Comparison of ENCODE assay signal across 14 cellular contexts in the genomic region with DNA sequence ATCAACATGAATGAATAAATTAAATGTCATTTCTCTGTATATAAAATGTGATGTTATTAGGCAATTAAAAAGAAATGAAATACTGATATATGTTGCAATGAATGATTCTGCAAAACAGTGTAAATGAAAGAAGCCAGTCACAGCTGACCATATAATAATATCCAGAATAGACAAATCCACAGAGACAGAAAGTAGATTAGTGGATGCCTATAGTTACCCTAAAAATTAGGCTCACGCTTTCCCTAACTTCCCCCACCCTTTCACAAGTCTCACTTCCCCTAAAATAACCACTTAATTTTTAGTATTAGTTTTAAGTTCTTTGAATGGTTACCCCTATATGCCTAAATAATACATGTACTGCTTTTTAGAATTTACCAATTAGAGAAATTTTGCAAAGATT.
DNase-seq lines count a peak whose midpoint lies in the region; ATAC-seq and TF ChIP-seq lines count a peak whose summit lies in the region.
"Had no signal": no experiment of that assay in that cellular context is flagged by ENCODE, and none has a peak within 500 bp of the region (broad histone marks: within the 10 kb centered on the region; RNA-seq: fewer than 3 reads in every experiment).

No MANE protein-coding gene starts in this region.

- H3K36me3 ChIP-seq in OCI-LY3 (replicated peaks; ENCODE audit: low read depth, low read length) (peaks cover 13% of the 10 kb centered on the region), BE2C (no peaks in the 10 kb centered on the region)

- no peak overlapping the region for H3K9ac ChIP-seq in OCI-LY3 (ENCODE audit: low read length)

- H3K9me3 ChIP-seq in OCI-LY3 (ENCODE audit: insufficient read depth, low read length) (no peaks in the 10 kb centered on the region), BE2C (no peaks in the 10 kb centered on the region)

- ATAC-seq in GM18511 (IDR thresholded peaks at IDR 0.05; ENCODE audit: unreplicated experiment), result peak; percentile 91
- peak; percentile 74 for ATAC-seq in GM21447 (IDR thresholded peaks at IDR 0.05; ENCODE audit: unreplicated experiment)
- peak; percentile 82 for ATAC-seq in HG03135 (IDR thresholded peaks at IDR 0.05; ENCODE audit: unreplicated experiment)
- no peak for ATAC-seq in HG03571 (IDR thresholded peaks at IDR 0.05; ENCODE audit: unreplicated experiment)
- ATAC-seq: T-cell had no signal

- DNase-seq in NCI-H146 treated with DMSO at 0.1 percent for 48 hours (lab: John Stamatoyannopoulos, UW; ENCODE audit: unreplicated experiment), result no peak
- DNase-seq in SW 1271 (lab: John Stamatoyannopoulos, UW), result no peak
- DNase-seq in BE2C, result no peak
- DNase-seq: DMS79 treated with DMSO at 0.1 percent for 48 hours; left ventricle myocardium superior; NCI-H1092; right cardiac atrium; stimulated activated CD4-positive, alpha-beta T cell treated with anti-CD3 and anti-CD28 coated beads, Interleukin-2, amount 100 ng/mL, for 48 hours; T-cell had no signal

- no peak for TF ChIP-seq CTCF in OCI-LY3 (IDR thresholded peaks at IDR 0.05; ENCODE audit: low read depth, low read length)
- TF ChIP-seq CTCF in BE2C (IDR thresholded peaks at IDR 0.05; ENCODE audit: low read depth, low read length), result no peak

- H3K4me3 ChIP-seq in OCI-LY3 (ENCODE audit: low read length), result peak overlapping the region; percentile 9; the same call in 1 of the 2 replicates
- no peak overlapping the region for H3K4me3 ChIP-seq in BE2C (ENCODE audit: low read depth, low read length)

- H4K20me1 ChIP-seq in OCI-LY3 (ENCODE audit: insufficient read depth, low read length), result no peaks in the 10 kb centered on the region

- no peak overlapping the region for H2AFZ ChIP-seq in OCI-LY3 (ENCODE audit: low read depth, low read length)

- peak overlapping the region; percentile 44 for H3K27ac ChIP-seq in OCI-LY3 (ENCODE audit: low read length)

- H3K79me2 ChIP-seq in OCI-LY3 (ENCODE audit: low read length), result no peaks in the 10 kb centered on the region

- H3K4me1 ChIP-seq in OCI-LY3 (ENCODE audit: low read length) (peaks cover 36% of the 10 kb centered on the region), BE2C (no peaks in the 10 kb centered on the region)

- H3K4me2 ChIP-seq in OCI-LY3 (ENCODE audit: low read length), result peak overlapping the region; percentile 54

- H3K27me3 ChIP-seq in OCI-LY3 (ENCODE audit: low read depth, low read length) (no peaks in the 10 kb centered on the region), BE2C (no peaks in the 10 kb centered on the region)
